Comparison of ENCODE assay signal across 10 cellular contexts in the genomic region with DNA sequence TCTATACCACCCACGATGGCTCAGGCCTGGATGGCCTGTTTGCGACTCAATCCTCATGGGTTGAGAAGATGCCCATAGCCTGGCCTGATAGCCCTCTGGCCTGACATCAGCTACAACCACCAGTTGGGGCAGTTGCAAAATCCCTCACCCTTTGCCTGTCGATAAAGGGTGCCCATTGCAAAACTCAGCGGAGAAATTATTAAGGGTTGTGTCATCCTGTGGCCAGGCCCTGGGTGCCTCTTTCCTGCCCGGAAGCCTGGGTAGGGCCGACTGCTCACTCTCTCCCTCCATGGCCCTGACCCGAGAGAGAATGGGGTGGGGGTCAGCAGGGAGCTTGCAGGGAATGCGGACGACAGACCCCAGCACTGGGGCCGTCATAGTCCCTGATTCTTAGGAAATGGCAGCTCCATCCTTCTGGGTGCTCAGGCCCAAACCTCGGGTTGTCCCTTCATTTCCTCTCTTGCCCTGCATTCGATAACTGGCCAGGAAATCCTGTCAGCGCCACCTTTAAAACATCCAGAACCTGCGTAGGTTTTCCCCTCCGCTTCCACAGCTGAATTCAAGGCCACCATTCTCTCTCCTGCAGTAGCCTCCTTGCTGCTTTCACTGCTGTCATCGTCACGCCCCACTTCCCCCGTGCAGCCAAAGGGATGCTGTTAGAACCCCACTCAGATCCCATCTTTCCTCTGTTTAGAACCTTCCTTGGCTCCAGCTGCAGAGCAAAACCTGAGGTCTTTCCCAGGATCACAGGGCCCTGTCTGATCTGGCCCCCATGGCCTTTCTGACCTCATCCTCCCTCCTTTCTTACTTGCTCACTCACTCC. TPM values are rescaled to one million over a fixed set of nuclear protein-coding genes. Genes with fewer than 3 reads are reported as not detected.
DNase-seq lines count a peak whose midpoint lies in the region; ATAC-seq, FAIRE-seq and TF ChIP-seq lines count a peak whose summit lies in the region.
"Had no signal": no experiment of that assay in that cellular context is flagged by ENCODE, and none has a peak within 500 bp of the region (broad histone marks: within the 10 kb centered on the region; RNA-seq: fewer than 3 reads in every experiment).

No MANE protein-coding gene starts in this region.

- DNase-seq in HTR-8/SVneo (ENCODE audit: insufficient read length, low spot score) (peak; percentile 93), ascending aorta (ENCODE audit: low spot score in 2 of 2) (no peak), left lobe of liver (ENCODE audit: low spot score) (peak; percentile 83), urothelium cell line (ENCODE audit: low spot score) (peak; percentile 69), DMS114 treated with DMSO at 0.1 percent for 48 hours (lab: John Stamatoyannopoulos, UW; ENCODE audit: unreplicated experiment) (no peak)
- DNase-seq in effector memory CD8-positive, alpha-beta T cell: no peak
- DNase-seq: activated T-cell treated with anti-CD3 and anti-CD28 coated beads, Interleukin-2, amount 50 U/mL, for 72 hours; NCI-H2081 had no signal

- ATAC-seq in left lobe of liver (peak; percentile 89), HG03135 (IDR thresholded peaks at IDR 0.05; ENCODE audit: unreplicated experiment) (no peak)
- no peak for ATAC-seq in effector memory CD8-positive, alpha-beta T cell (replicated peaks)
- ATAC-seq: activated T-cell treated with anti-CD3 and anti-CD28 coated beads, Interleukin-2, amount 50 U/mL, for 72 hours had no signal

- H3K27ac ChIP-seq in ascending aorta: peak overlapping the region; percentile 90 to 92

- no peaks in the 10 kb centered on the region for H3K9me3 ChIP-seq in ascending aorta
- H3K9me3 ChIP-seq: suprapubic skin had no signal

- H3K4me1 Mint-ChIP-seq in effector memory CD8-positive, alpha-beta T cell (ENCODE audit: low read depth in 2 of 2): no peaks in the 10 kb centered on the region

- no peaks in the 10 kb centered on the region for H3K27me3 ChIP-seq in ascending aorta
- H3K27me3 ChIP-seq: suprapubic skin had no signal

- no peak overlapping the region for H3K4me3 ChIP-seq in ascending aorta
- H3K4me3 ChIP-seq: suprapubic skin had no signal

- peaks cover 11% of the 10 kb centered on the region for H3K36me3 Mint-ChIP-seq in effector memory CD8-positive, alpha-beta T cell (ENCODE audit: insufficient read depth)

- peaks cover 4 to 22% of the 10 kb centered on the region in 2 donors for H3K4me1 ChIP-seq in ascending aorta

- H3K36me3 ChIP-seq in ascending aorta: no peaks in the 10 kb centered on the region
- H3K36me3 ChIP-seq: suprapubic skin had no signal

- no peak overlapping the region for H3K27ac Mint-ChIP-seq in effector memory CD8-positive, alpha-beta T cell
- H3K27ac Mint-ChIP-seq: activated T-cell treated with anti-CD3 and anti-CD28 coated beads, Interleukin-2, amount 50 U/mL, for 72 hours had no signal

- H3K27me3 Mint-ChIP-seq in effector memory CD8-positive, alpha-beta T cell: peaks cover 7 to 14% of the 10 kb centered on the region in 2 donors

- no peak overlapping the region for H3K4me3 Mint-ChIP-seq in effector memory CD8-positive, alpha-beta T cell
- H3K4me3 Mint-ChIP-seq: activated T-cell treated with anti-CD3 and anti-CD28 coated beads, Interleukin-2, amount 50 U/mL, for 72 hours had no signal

- H3K9me3 Mint-ChIP-seq in effector memory CD8-positive, alpha-beta T cell: peaks cover 0 to 2% of the 10 kb centered on the region in 2 donors

- no peak for TF ChIP-seq CTCF in ascending aorta (IDR thresholded peaks at IDR 0.05)

- FAIRE-seq in HTR-8/SVneo (lab: Jason Lieb, UNC) (peak; percentile 95), urothelium cell line (lab: Jason Lieb, UNC) (no peak)

- intact Hi-C loops in ascending aorta (cut with DNase I): no loop called here

RNA-seq across cellular contexts. Expression of a gene that starts 31.1 kb away (rescaled TPM):
- 360 TPM for total RNA-seq in ascending aorta
- total RNA-seq in left lobe of liver: 215 TPM

Comparison
In these comparisons a context has a peak if more than half of its experiments do, and no peak if none do; other contexts are left out.
1. DNase-seq: peak in HTR-8/SVneo (single experiment), left lobe of liver (single experiment) and urothelium cell line (single experiment); none in ascending aorta (0 of 2), DMS114 treated with DMSO at 0.1 percent for 48 hours (single experiment) and effector memory CD8-positive, alpha-beta T cell (0 of 3).